In the genomic region with DNA sequence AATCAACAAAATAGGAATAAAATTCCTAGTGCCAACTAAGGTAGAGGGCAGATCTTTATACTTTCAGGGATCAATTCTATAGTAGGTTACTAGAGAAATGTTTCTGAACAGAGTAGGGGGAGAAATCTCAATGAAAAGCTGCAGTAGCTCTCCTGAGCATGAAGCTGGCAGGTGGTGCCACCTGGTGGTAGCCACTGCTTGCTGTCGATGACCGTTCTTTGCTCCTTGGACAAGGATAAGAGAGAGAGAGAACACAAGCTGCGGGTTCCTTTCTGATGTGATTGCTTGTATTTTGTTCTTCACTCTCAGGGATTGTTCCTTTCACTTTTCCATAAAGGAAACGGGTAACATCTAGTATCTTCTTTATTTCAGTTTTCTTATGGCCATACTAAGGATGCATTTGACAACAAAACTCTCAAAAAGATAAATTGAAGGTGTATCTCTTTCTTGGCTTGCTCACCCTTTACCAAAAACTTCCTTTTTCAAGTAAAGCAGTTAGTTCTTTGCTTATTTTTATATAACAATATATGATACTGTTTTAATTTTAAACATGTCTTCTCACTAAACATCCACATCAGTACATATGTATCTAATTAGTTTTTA, we compare ENCODE assay signal across 8 cellular contexts. TPM values are rescaled to one million over a fixed set of nuclear protein-coding genes. Genes with fewer than 3 reads are reported as not detected.
A peak's percentile ranks its signal among the peaks of the same experiment; 100 is the strongest.
DNase-seq lines count a peak whose midpoint lies in the region; ATAC-seq, FAIRE-seq and TF ChIP-seq lines count a peak whose summit lies in the region.

No MANE protein-coding gene starts in this region.

- peaks cover 3% of the 10 kb centered on the region for H3K27me3 Mint-ChIP-seq in neural crest cell (ENCODE audit: low read depth)
- H3K27me3 Mint-ChIP-seq in type B pancreatic cell: peaks cover 2% of the 10 kb centered on the region

- H3K27ac ChIP-seq in fibroblast of lung (ENCODE audit: insufficient read depth, low read length): no peak overlapping the region

- H4K20me1 ChIP-seq in fibroblast of lung (ENCODE audit: control insufficient read depth, extremely low read depth, insufficient read depth, low read length): no peaks in the 10 kb centered on the region

- DNase-seq in D721Med (ENCODE audit: insufficient read length, low spot score) (peak; percentile 36), HuH-7.5 (ENCODE audit: low spot score) (peak; percentile 22), OCI-M1 (lab: John Stamatoyannopoulos, UW) (peak; percentile 74), activated T-cell treated with anti-CD3 and anti-CD28 coated beads for 24 hours (ENCODE audit: low read depth) (peak; percentile 46), fibroblast of lung (ENCODE audit: low read depth in 2 of 2) (peak; percentile 66 to 76), neural crest cell (ENCODE audit: low read depth, low spot score) (peak; percentile 83), type B pancreatic cell (ENCODE audit: extremely low spot score, unreplicated experiment) (peak; percentile 82)

- FAIRE-seq in D721Med (lab: Jason Lieb, UNC): peak; percentile 58

- H3K27me3 ChIP-seq in fibroblast of lung (ENCODE audit: control insufficient read depth, insufficient read depth, low read length): no peaks in the 10 kb centered on the region

- H3K4me1 ChIP-seq in fibroblast of lung (ENCODE audit: control insufficient read depth, extremely low read depth, insufficient read depth, low read length): peaks cover 2% of the 10 kb centered on the region

- H3K4me3 Mint-ChIP-seq in neural crest cell (no peak overlapping the region), type B pancreatic cell (no peak overlapping the region)

- H3K9me3 Mint-ChIP-seq in neural crest cell (no peaks in the 10 kb centered on the region), type B pancreatic cell (peaks cover 5% of the 10 kb centered on the region)

- peak; percentile 97 for ATAC-seq in GM21367 (IDR thresholded peaks at IDR 0.05; ENCODE audit: unreplicated experiment)

- H3K27ac Mint-ChIP-seq in neural crest cell (ENCODE audit: unreplicated experiment) (no peak overlapping the region), type B pancreatic cell (no peak overlapping the region)

- peaks cover 5% of the 10 kb centered on the region for H3K4me1 Mint-ChIP-seq in neural crest cell
- H3K4me1 Mint-ChIP-seq in type B pancreatic cell (ENCODE audit: unreplicated experiment): peaks cover 12% of the 10 kb centered on the region

- H3K9ac ChIP-seq in fibroblast of lung (ENCODE audit: insufficient read depth, low read length): no peak overlapping the region

- H3K4me2 ChIP-seq in fibroblast of lung (ENCODE audit: extremely low read depth, insufficient read depth, low read length): no peak overlapping the region

- H3K9me3 ChIP-seq in fibroblast of lung (ENCODE audit: control insufficient read depth, insufficient read depth, low read depth, low read length): no peaks in the 10 kb centered on the region

- H3K4me3 ChIP-seq in fibroblast of lung (replicated peaks in 1 of 4; ENCODE audit: control extremely low read depth in 1 of 4, insufficient read depth in 1 of 4, low read depth in 3 of 4, low read length in 4 of 4): no peak overlapping the region

- H3K79me2 ChIP-seq in fibroblast of lung (ENCODE audit: control insufficient read depth, insufficient read depth, low read length): no peaks in the 10 kb centered on the region

- H2AFZ ChIP-seq in fibroblast of lung (ENCODE audit: low read length): no peak overlapping the region

- peak; percentile 92 for TF ChIP-seq CTCF in D721Med (IDR thresholded peaks at IDR 0.05; ENCODE audit: insufficient read depth, missing control alignments)
- peak; percentile 96 to 99 for TF ChIP-seq CTCF in fibroblast of lung (conservative IDR thresholded peaks at IDR 0.05 in 1 of 2, IDR thresholded peaks at IDR 0.05 in 1 of 2; ENCODE audit: low read depth in 1 of 2, low read length in 2 of 2)
- peak; percentile 95 for TF ChIP-seq CTCF in neural crest cell (conservative IDR thresholded peaks at IDR 0.05)
- peak; percentile 96 for TF ChIP-seq CTCF in type B pancreatic cell (conservative IDR thresholded peaks at IDR 0.05)

- no peaks in the 10 kb centered on the region for H3K36me3 ChIP-seq in fibroblast of lung (ENCODE audit: control insufficient read depth, insufficient read depth, low read length)

- H3K36me3 Mint-ChIP-seq in neural crest cell (ENCODE audit: low read depth) (no peaks in the 10 kb centered on the region), type B pancreatic cell (no peaks in the 10 kb centered on the region)

RNA-seq across cellular contexts. Expression of gene MRPL19, which starts 18.6 kb away (rescaled TPM):
- total RNA-seq in fibroblast of lung: 29.3 and 36.2 TPM in 2 replicates
- polyA plus RNA-seq in fibroblast of lung: 39.3 and 48.0 TPM in 2 replicates
- 28.7 and 34.2 TPM in 2 replicates for polyA plus RNA-seq in fibroblast of lung (2012)
- polyA minus RNA-seq in fibroblast of lung (ENCODE audit: low replicate concordance): 1.8 and 6.0 TPM in 2 replicates
- 64.5 and 66.7 TPM in 2 replicates for total RNA-seq in neural crest cell
- total RNA-seq in type B pancreatic cell (ENCODE audit: low replicate concordance): 47.8 and 55.8 TPM in 2 replicates

Comparison
In these comparisons a context has a peak if more than half of its experiments do, and no peak if none do; other contexts are left out.
1. DNase-seq: peak in every context shown above with its lines; median percentile 83 in neural crest cell; 82 in type B pancreatic cell; 74 in OCI-M1; 71 in fibroblast of lung; 46 in activated T-cell treated with anti-CD3 and anti-CD28 coated beads for 24 hours; 36 in D721Med; 22 in HuH-7.5.